8 cellular contexts compared by ENCODE assay signal in the genomic region with DNA sequence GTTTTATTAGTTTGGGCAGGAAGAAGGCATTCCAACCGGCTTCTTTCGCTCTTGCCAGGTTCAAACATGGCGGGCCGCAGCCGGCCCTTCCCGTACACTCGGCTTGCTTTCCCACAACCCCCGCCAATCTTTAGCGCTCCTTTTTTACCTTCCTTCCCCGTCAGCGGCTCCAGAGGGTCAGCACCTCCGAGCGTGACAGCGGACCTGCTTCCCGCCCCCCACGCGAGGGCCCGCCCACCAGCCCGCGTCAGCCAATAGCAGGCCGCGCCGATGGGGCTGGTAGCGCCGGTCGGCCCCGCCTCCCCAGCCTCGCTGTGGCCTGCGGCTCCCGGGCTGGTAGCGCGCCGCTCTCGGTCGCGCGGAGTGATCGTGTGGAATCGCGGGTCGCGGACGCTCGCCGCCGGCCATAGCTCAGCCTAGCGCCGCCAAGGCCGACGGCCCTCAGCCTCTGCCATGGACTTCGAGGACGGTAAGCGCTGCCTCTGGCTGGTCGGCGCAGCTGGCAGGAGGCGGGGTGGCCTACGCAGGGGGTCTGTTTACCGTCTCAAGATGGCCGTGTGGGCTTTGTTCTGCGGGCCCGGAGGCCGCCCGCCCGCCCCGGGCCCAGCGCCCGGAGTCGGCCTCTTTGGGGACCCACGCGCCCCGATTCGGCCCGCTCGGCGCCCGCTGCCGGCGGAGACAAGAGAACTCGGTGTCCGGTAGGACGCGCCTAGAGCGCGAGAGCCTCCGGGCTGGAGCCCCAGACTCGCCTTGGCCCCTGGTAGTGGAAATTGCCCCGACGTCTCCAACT. TPM values are rescaled to one million over a fixed set of nuclear protein-coding genes. Genes with fewer than 3 reads are reported as not detected.
DNase-seq lines count a peak whose midpoint lies in the region; ATAC-seq and TF ChIP-seq lines count a peak whose summit lies in the region.

Gene ZNF326, plus strand, starts transcription at position 306 of the 790 bp plus-strand sequence. Its CDS starts 148 bp downstream, at position 454.

- H3K27me3 ChIP-seq in testis, result no peaks in the 10 kb centered on the region

- TF ChIP-seq CTCF in NB4 (IDR thresholded peaks at IDR 0.05; ENCODE audit: low read depth, low read length), result no peak
- no peak for TF ChIP-seq CTCF in omental fat pad (IDR thresholded peaks at IDR 0.05)
- no peak for TF ChIP-seq CTCF in testis (IDR thresholded peaks at IDR 0.05)

- peaks cover 5% of the 10 kb centered on the region for H3K4me1 ChIP-seq in testis

- H3K4me3 Mint-ChIP-seq in activated naive CD4-positive, alpha-beta T cell treated with anti-CD3 and anti-CD28 coated beads, Interleukin-2, amount 50 U/mL, for 24 hours, result peak within 1 kb of the TSS; percentile 100

- peaks cover 14% of the 10 kb centered on the region for H3K36me3 Mint-ChIP-seq in activated naive CD4-positive, alpha-beta T cell treated with anti-CD3 and anti-CD28 coated beads, Interleukin-2, amount 50 U/mL, for 24 hours

- DNase-seq in NB4 (ENCODE audit: low read depth) (peak; percentile 97), glomerular visceral epithelial cell (ENCODE audit: extremely low spot score) (peak; percentile 99), omental fat pad (ENCODE audit: low spot score) (peak; percentile 89), testis (peak; percentile 97)

- TF ChIP-seq POLR2A in NB4 (IDR thresholded peaks at IDR 0.05; ENCODE audit: extremely low read depth, insufficient read length) (peak; percentile 98), testis (IDR thresholded peaks at IDR 0.05) (peak; percentile 95)

- H3K36me3 ChIP-seq in testis (ENCODE audit: low read depth, missing control alignments), result no peaks in the 10 kb centered on the region

- 0% methylated on average over 10 to 61 of the region's 88 CpGs for WGBS in testis, 2 donors

- intact Hi-C loops in testis (cut with DNase I; ENCODE audit: low total_unique reads), result no loop called here

- H3K4me3 ChIP-seq in GM08714 (ENCODE audit: low read length) (peak within 1 kb of the TSS; percentile 87), NB4 (ENCODE audit: low read depth, low read length) (peak within 1 kb of the TSS; percentile 84), testis (peak within 1 kb of the TSS; percentile 97 to 98)

- H3K4me1 Mint-ChIP-seq in activated naive CD4-positive, alpha-beta T cell treated with anti-CD3 and anti-CD28 coated beads, Interleukin-2, amount 50 U/mL, for 24 hours, result peaks cover 56% of the 10 kb centered on the region

- ATAC-seq in HG02571 (IDR thresholded peaks at IDR 0.05; ENCODE audit: unreplicated experiment), result peak; percentile 97
- ATAC-seq in SK-N-SH treated with all-trans-retinoic acid at 6 μM for 48 hours, result peak; percentile 96
- peak; percentile 99 for ATAC-seq in omental fat pad (ENCODE audit: low FRiP score)

- H3K27ac Mint-ChIP-seq in activated naive CD4-positive, alpha-beta T cell treated with anti-CD3 and anti-CD28 coated beads, Interleukin-2, amount 50 U/mL, for 24 hours, result peak within 1 kb of the TSS; percentile 99

- peak within 1 kb of the TSS; percentile 98 to 99 for H3K27ac ChIP-seq in testis

- H3K9me3 ChIP-seq in testis, result no peaks in the 10 kb centered on the region

- H3K27me3 Mint-ChIP-seq in activated naive CD4-positive, alpha-beta T cell treated with anti-CD3 and anti-CD28 coated beads, Interleukin-2, amount 50 U/mL, for 24 hours, result no peaks in the 10 kb centered on the region

- no peaks in the 10 kb centered on the region for H3K9me3 Mint-ChIP-seq in activated naive CD4-positive, alpha-beta T cell treated with anti-CD3 and anti-CD28 coated beads, Interleukin-2, amount 50 U/mL, for 24 hours

TF ChIP-seq in SK-N-SH treated with all-trans-retinoic acid at 6 μM for 48 hours, 23 proteins besides CTCF, POLR2A, EP300 and RAD21:
- TF ChIP-seq ZNF565 (CRISPR knock-in tag; conservative IDR thresholded peaks at IDR 0.05; ENCODE audit: low read depth) (no peak), ZFP3 (CRISPR knock-in tag; IDR thresholded peaks at IDR 0.05) (0 out of 2 replicates have a peak, but pooled peaks have one; percentile 25)

RNA-seq across cellular contexts. Expression of gene ZNF326, which starts in this region (rescaled TPM):
- 10 to 100 TPM; 11.1 to 19.1 (median 14.5) TPM for total RNA-seq in omental fat pad
- total RNA-seq in testis, result 10 to 100 TPM; 28.6 to 30.2 TPM
- polyA plus RNA-seq in testis (ENCODE audit: insufficient read depth, low read depth, low replicate concordance), result 9.5 TPM

Comparison
In these comparisons a context has a peak if more than half of its experiments do, and no peak if none do; other contexts are left out.
1. Peak in every context shown above with its lines: DNase-seq, ATAC-seq, H3K4me3 ChIP-seq and H3K27ac ChIP-seq.